ENCODE assay signal across 16 cellular contexts in genomic region chr6:42400031-42400760, GRCh38.
"Had no signal": no experiment of that assay in that cellular context is flagged by ENCODE, and none has a peak within 500 bp of the region (broad histone marks: within the 10 kb centered on the region; RNA-seq: fewer than 3 reads in every experiment).

No MANE protein-coding gene starts in this region.

- H3K27me3 Mint-ChIP-seq: naive thymus-derived CD4-positive, alpha-beta T cell; progenitor cell of endocrine pancreas; stimulated activated naive CD8-positive, alpha-beta T cell treated with anti-CD3 and anti-CD28 coated beads, Interleukin-15, Interleukin-2, amounts not matched to agents 100 ng/mL and 50 ng/mL, for 24 hours; T-cell had no signal

- ATAC-seq: naive thymus-derived CD4-positive, alpha-beta T cell; T-cell had no signal

- H3K4me3 Mint-ChIP-seq: naive thymus-derived CD4-positive, alpha-beta T cell; stimulated activated naive CD8-positive, alpha-beta T cell treated with anti-CD3 and anti-CD28 coated beads, Interleukin-15, Interleukin-2, amounts not matched to agents 100 ng/mL and 50 ng/mL, for 24 hours had no signal

- DNase-seq: activated CD4-positive, alpha-beta T cell treated with anti-CD3 and anti-CD28 coated beads for 1 hour; activated CD4-positive, alpha-beta T cell treated with anti-CD3 and anti-CD28 coated beads, Interleukin-2, amount 50 U/mL, for 4 hours; activated effector memory CD4-positive, alpha-beta T cell treated with anti-CD3 and anti-CD28 coated beads, Interleukin-2, amount 50 U/mL, for 16 hours; aorta; cerebellar nuclear complex; effector memory CD4-positive, alpha-beta T cell; foreskin melanocyte; naive thymus-derived CD4-positive, alpha-beta T cell; nucleus accumbens; Right ventricle myocardium superior; SK-N-SH; stimulated activated CD4-positive, alpha-beta T cell treated with anti-CD3 and anti-CD28 coated beads, Interleukin-4, amount 100 ng/mL, for 24 hours; T-cell; trophoblast cell had no signal

- H3K27ac Mint-ChIP-seq: progenitor cell of endocrine pancreas; stimulated activated naive CD8-positive, alpha-beta T cell treated with anti-CD3 and anti-CD28 coated beads, Interleukin-15, Interleukin-2, amounts not matched to agents 100 ng/mL and 50 ng/mL, for 24 hours had no signal

- H3K9me3 Mint-ChIP-seq: naive thymus-derived CD4-positive, alpha-beta T cell; stimulated activated naive CD8-positive, alpha-beta T cell treated with anti-CD3 and anti-CD28 coated beads, Interleukin-15, Interleukin-2, amounts not matched to agents 100 ng/mL and 50 ng/mL, for 24 hours; T-cell had no signal
